ENCODE assay signal across 9 cellular contexts in genomic region chr12:53750812-53751335, GRCh38. TPM values are rescaled to one million over a fixed set of nuclear protein-coding genes. Genes with fewer than 3 reads are reported as not detected.
DNase-seq lines count a peak whose midpoint lies in the region; ATAC-seq and TF ChIP-seq lines count a peak whose summit lies in the region.
"Had no signal": no experiment of that assay in that cellular context is flagged by ENCODE, and none has a peak within 500 bp of the region (broad histone marks: within the 10 kb centered on the region; RNA-seq: fewer than 3 reads in every experiment).

No MANE protein-coding gene starts in this region.

- H3K27ac ChIP-seq in AG04450 (ENCODE audit: low read depth, low read length), result no peak overlapping the region

- intact Hi-C loops in natural killer cell (cut with micrococcal nuclease), result no loop called here

- no peaks in the 10 kb centered on the region; the same call in 1 of the 2 replicates for H3K9me3 ChIP-seq in AG04450 (ENCODE audit: control insufficient read depth, insufficient read depth, low read length)

- POLR2A ChIA-PET in AG04450 (lab: Yijun Ruan, JAX), result no interaction called here

- no peaks in the 10 kb centered on the region for H3K9me3 Mint-ChIP-seq in effector memory CD8-positive, alpha-beta T cell
- H3K9me3 Mint-ChIP-seq in natural killer cell, result no peaks in the 10 kb centered on the region

- CTCF ChIA-PET in AG04450 (lab: Charles Lee), result interaction anchor here (0.6 to 7.8 kb wide), 2 partner anchors 6 to 466 kb away, joined by 3 to 91 read pairs; no protein-coding TSS in a partner anchor

- H3K27me3 ChIP-seq in AG04450 (ENCODE audit: control insufficient read depth, insufficient read depth, low read length), result peaks cover 70% of the 10 kb centered on the region

- no peak for TF ChIP-seq CTCF in AG04450 (IDR thresholded peaks at IDR 0.05; ENCODE audit: low read depth, low read length)
- no peak for TF ChIP-seq CTCF in natural killer cell (IDR thresholded peaks at IDR 0.05)

- peaks cover 12 to 13% of the 10 kb centered on the region in 2 donors for H3K4me1 Mint-ChIP-seq in effector memory CD8-positive, alpha-beta T cell (ENCODE audit: low read depth in 2 of 2)
- peaks cover 15 to 19% of the 10 kb centered on the region in 2 donors for H3K4me1 Mint-ChIP-seq in natural killer cell

- peak; percentile 7 for ATAC-seq in GM18907 (IDR thresholded peaks at IDR 0.05; ENCODE audit: unreplicated experiment)
- ATAC-seq in effector memory CD8-positive, alpha-beta T cell (replicated peaks), result peak; percentile 33
- peak; percentile 19 to 45 (median 32) for ATAC-seq in natural killer cell
- ATAC-seq in HG03520 (IDR thresholded peaks at IDR 0.05; ENCODE audit: unreplicated experiment), result no peak
- no peak for ATAC-seq in HG03280 (IDR thresholded peaks at IDR 0.05; ENCODE audit: unreplicated experiment)
- ATAC-seq: HCT116 had no signal

- DNase-seq in AG04450 (ENCODE audit: low read depth, low spot score), result no peak
- peak; percentile 75 for DNase-seq in NCI-H69 (lab: John Stamatoyannopoulos, UW)
- DNase-seq in effector memory CD8-positive, alpha-beta T cell, result no peak
- DNase-seq in natural killer cell, result no peak
- DNase-seq in NCI-H2196 (lab: John Stamatoyannopoulos, UW; ENCODE audit: unreplicated experiment), result no peak

- H3K27me3 Mint-ChIP-seq in effector memory CD8-positive, alpha-beta T cell, result peaks cover 0 to 5% of the 10 kb centered on the region in 2 donors
- H3K27me3 Mint-ChIP-seq in natural killer cell (ENCODE audit: low read depth in 2 of 2), result peaks cover 2 to 10% of the 10 kb centered on the region in 2 donors

- H3K27ac Mint-ChIP-seq in effector memory CD8-positive, alpha-beta T cell, result no peak overlapping the region
- no peak overlapping the region for H3K27ac Mint-ChIP-seq in natural killer cell

- peaks cover 3% of the 10 kb centered on the region for H3K36me3 Mint-ChIP-seq in effector memory CD8-positive, alpha-beta T cell (ENCODE audit: insufficient read depth)
- H3K36me3 Mint-ChIP-seq in natural killer cell, result no peaks in the 10 kb centered on the region

- no peak overlapping the region for H3K4me3 Mint-ChIP-seq in effector memory CD8-positive, alpha-beta T cell
- no peak overlapping the region for H3K4me3 Mint-ChIP-seq in natural killer cell

- peak overlapping the region; percentile 48 for H3K4me3 ChIP-seq in AG04450 (ENCODE audit: low read depth, low read length)

RNA-seq across cellular contexts. Expression of gene CISTR, which starts 0.9 kb away (rescaled TPM):
- polyA plus RNA-seq in AG04450 (2011; rRNA removed), result not detected in 2 replicates
- polyA minus RNA-seq in AG04450 (2011; rRNA and poly(A)+ RNA removed), result not detected in 2 replicates
- total RNA-seq in natural killer cell, result not detected

RNA-seq across cellular contexts. Expression of gene CALCOCO1, which starts 23.6 kb away (rescaled TPM):
- polyA plus RNA-seq in AG04450 (2011; rRNA removed), result 124 and 128 TPM in 2 replicates
- polyA minus RNA-seq in AG04450 (2011; rRNA and poly(A)+ RNA removed), result 119 and 123 TPM in 2 replicates
- 100 to 1,000 TPM; 215 to 256 (median 226) TPM for total RNA-seq in natural killer cell

Comparison
In these comparisons a context has a peak if more than half of its experiments do, and no peak if none do; other contexts are left out.
1. ATAC-seq: peak in GM18907 (single experiment), effector memory CD8-positive, alpha-beta T cell (single experiment) and natural killer cell (3 of 3); none in HG03520 (single experiment) and HG03280 (single experiment).